8 cellular contexts compared by ENCODE assay signal in the genomic region with DNA sequence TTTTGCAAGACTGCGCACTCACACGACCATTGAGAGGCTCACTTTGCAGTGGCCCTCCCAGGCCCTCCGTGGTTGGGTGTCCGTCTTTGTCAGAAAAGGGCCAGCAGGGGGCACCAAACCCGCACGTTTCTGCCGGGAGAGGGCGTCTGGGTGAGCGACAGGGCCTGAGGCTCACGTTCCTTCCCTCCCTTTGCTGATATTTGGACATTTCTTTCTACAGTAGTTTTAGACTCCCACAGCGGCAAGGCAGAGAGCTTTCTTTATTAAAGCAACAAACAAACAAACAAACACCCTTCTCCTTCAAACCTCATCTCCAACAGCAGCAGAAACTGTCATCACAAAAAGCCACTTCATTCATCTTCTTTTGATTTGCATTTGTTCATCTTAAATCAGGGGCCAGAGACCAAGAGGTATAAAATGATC.
DNase-seq lines count a peak whose midpoint lies in the region; ATAC-seq, FAIRE-seq and TF ChIP-seq lines count a peak whose summit lies in the region.

No MANE protein-coding gene starts in this region.

- peak; percentile 93 for TF ChIP-seq CTCF in bronchial epithelial cell (IDR thresholded peaks at IDR 0.05; ENCODE audit: insufficient read depth, low read length, severe bottlenecking)

- intact Hi-C loops in left colon (cut with DNase I, micrococcal nuclease), result loop anchor here in 1 of 2 donors (2.0 to 10.0 kb wide), 3 partner anchors 131 to 409 kb away; no protein-coding TSS in a partner anchor

- H3K36me3 ChIP-seq in bronchial epithelial cell (ENCODE audit: control insufficient read depth, insufficient read depth, low read length), result no peaks in the 10 kb centered on the region

- DNase-seq in AG20443 (ENCODE audit: low spot score), result peak; percentile 92
- DNase-seq in NCI-H2227 (lab: John Stamatoyannopoulos, UW; ENCODE audit: unreplicated experiment), result peak; percentile 91
- DNase-seq in activated CD4-positive, CD25-positive, alpha-beta regulatory T cell (lab: John Stamatoyannopoulos, UW), result peak; percentile 66 to 90 (median 72)
- DNase-seq in bronchial epithelial cell (ENCODE audit: low read depth), result peak; percentile 49
- peak; percentile 69 to 92 for DNase-seq in left colon
- DNase-seq in stimulated activated CD4-positive, alpha-beta T cell treated with anti-CD3 and anti-CD28 coated beads, Interleukin-4, amount 100 ng/mL, for 48 hours (ENCODE audit: low read depth in 2 of 2), result peak; percentile 85 to 93

- peak; percentile 92 for ATAC-seq in GM18907 (IDR thresholded peaks at IDR 0.05; ENCODE audit: unreplicated experiment)
- ATAC-seq in HG03103 (IDR thresholded peaks at IDR 0.05; ENCODE audit: low read depth, unreplicated experiment), result peak; percentile 95
- peak; percentile 87 for ATAC-seq in left colon

- H3K27me3 ChIP-seq in bronchial epithelial cell (ENCODE audit: control insufficient read depth, insufficient read depth, low read length), result no peaks in the 10 kb centered on the region

- no peak overlapping the region for H3K4me3 ChIP-seq in bronchial epithelial cell (ENCODE audit: low read depth, low read length)

- no peak for FAIRE-seq in bronchial epithelial cell (lab: Jason Lieb, UNC)
